In the genomic region with DNA sequence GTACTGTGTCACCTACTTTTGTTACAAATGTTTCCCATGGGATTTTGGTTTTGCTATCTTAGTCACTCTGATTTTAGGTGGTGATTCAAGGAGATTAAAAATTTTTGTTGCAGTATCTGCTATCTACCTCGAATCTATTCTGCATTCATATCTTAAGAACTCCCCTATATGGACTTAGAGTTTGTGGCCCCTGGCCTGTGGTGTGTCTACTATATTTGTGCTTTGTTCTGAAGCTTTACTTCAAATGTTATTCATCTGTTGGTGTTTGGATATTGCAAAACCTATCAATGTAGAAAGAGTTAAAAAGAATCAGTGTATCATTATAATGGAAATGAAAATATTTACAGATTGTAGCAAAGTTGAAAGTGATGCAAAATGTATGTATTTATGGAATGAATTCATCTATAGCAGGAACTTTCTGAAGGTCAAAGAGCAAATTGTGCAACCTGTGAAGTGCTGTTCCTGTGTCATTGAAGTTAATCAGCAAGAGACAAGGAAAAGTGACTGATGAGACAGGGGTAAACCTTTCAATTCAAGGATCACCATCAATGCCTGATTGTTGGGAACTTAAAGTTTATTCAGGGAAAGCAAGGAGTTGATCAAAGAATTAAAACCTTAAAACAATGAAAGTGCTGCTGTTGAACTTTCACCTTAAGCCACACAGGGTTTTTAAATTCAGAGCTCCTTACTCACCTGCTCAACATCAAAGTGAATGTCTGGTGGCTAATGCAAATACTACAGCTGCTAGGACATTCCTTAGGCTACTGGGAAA, we compare ENCODE assay signal across 1 cellular context.
TF ChIP-seq lines count a peak whose summit lies in the region.

No MANE protein-coding gene starts in this region.

TF ChIP-seq in HepG2, 621 proteins besides CTCF, POLR2A, EP300 and RAD21 (continued from another document and continues in another):
- TF ChIP-seq, protein P1, sequence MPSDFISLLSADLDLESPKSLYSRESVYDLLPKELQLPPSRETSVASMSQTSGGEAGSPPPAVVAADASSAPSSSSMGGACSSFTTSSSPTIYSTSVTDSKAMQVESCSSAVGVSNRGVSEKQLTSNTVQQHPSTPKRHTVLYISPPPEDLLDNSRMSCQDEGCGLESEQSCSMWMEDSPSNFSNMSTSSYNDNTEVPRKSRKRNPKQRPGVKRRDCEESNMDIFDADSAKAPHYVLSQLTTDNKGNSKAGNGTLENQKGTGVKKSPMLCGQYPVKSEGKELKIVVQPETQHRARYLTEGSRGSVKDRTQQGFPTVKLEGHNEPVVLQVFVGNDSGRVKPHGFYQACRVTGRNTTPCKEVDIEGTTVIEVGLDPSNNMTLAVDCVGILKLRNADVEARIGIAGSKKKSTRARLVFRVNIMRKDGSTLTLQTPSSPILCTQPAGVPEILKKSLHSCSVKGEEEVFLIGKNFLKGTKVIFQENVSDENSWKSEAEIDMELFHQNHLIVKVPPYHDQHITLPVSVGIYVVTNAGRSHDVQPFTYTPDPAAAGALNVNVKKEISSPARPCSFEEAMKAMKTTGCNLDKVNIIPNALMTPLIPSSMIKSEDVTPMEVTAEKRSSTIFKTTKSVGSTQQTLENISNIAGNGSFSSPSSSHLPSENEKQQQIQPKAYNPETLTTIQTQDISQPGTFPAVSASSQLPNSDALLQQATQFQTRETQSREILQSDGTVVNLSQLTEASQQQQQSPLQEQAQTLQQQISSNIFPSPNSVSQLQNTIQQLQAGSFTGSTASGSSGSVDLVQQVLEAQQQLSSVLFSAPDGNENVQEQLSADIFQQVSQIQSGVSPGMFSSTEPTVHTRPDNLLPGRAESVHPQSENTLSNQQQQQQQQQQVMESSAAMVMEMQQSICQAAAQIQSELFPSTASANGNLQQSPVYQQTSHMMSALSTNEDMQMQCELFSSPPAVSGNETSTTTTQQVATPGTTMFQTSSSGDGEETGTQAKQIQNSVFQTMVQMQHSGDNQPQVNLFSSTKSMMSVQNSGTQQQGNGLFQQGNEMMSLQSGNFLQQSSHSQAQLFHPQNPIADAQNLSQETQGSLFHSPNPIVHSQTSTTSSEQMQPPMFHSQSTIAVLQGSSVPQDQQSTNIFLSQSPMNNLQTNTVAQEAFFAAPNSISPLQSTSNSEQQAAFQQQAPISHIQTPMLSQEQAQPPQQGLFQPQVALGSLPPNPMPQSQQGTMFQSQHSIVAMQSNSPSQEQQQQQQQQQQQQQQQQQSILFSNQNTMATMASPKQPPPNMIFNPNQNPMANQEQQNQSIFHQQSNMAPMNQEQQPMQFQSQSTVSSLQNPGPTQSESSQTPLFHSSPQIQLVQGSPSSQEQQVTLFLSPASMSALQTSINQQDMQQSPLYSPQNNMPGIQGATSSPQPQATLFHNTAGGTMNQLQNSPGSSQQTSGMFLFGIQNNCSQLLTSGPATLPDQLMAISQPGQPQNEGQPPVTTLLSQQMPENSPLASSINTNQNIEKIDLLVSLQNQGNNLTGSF (CRISPR knock-in tag; IDR thresholded peaks at IDR 0.05): no peak
- TF ChIP-seq, protein P2, sequence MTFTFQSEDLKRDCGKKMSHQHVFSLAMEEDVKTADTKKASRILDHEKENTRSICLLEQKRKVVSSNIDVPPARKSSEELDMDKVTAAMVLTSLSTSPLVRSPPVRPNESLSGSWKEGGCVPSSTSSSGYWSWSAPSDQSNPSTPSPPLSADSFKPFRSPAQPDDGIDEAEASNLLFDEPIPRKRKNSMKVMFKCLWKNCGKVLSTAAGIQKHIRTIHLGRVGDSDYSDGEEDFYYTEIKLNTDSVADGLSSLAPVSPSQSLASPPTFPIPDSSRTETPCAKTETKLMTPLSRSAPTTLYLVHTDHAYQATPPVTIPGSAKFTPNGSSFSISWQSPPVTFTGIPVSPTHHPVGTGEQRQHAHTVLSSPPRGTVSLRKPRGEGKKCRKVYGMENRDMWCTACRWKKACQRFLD (CRISPR knock-in tag; IDR thresholded peaks at IDR 0.05; ENCODE audit: borderline replicate concordance): no peak
- TF ChIP-seq TOPORS (CRISPR knock-in tag; IDR thresholded peaks at IDR 0.05) (no peak), HMGA1 (CRISPR knock-in tag; conservative IDR thresholded peaks at IDR 0.05) (no peak), PTBP1 (IDR thresholded peaks at IDR 0.05; ENCODE audit: low read depth, low read length, poor library complexity, severe bottlenecking) (no peak), POLR2AphosphoS5 (IDR thresholded peaks at IDR 0.05; ENCODE audit: low read depth, low read length) (no peak), BHLHE40 (IDR thresholded peaks at IDR 0.05; ENCODE audit: low read length) (no peak), NCOA2 (CRISPR knock-in tag; IDR thresholded peaks at IDR 0.05) (peak; percentile 90), LCORL (IDR thresholded peaks at IDR 0.05) (no peak), LCORL (CRISPR knock-in tag; IDR thresholded peaks at IDR 0.05) (0 out of 2 replicates have a peak, but pooled peaks have one; percentile 33), NFE2L1 (CRISPR knock-in tag; IDR thresholded peaks at IDR 0.05; ENCODE audit: borderline replicate concordance) (no peak), ARNT (IDR thresholded peaks at IDR 0.05) (no peak), ZNF552 (CRISPR knock-in tag; IDR thresholded peaks at IDR 0.05; ENCODE audit: borderline replicate concordance) (no peak), KLF11 (CRISPR knock-in tag; IDR thresholded peaks at IDR 0.05) (no peak), TBX3 (IDR thresholded peaks at IDR 0.05; ENCODE audit: borderline replicate concordance) (peak; percentile 42; the same call in 1 of the 2 replicates), ZNF468 (CRISPR knock-in tag; IDR thresholded peaks at IDR 0.05) (no peak), ZNF44 (CRISPR knock-in tag; IDR thresholded peaks at IDR 0.05) (no peak), ZNF547 (CRISPR knock-in tag; IDR thresholded peaks at IDR 0.05) (no peak), RBFOX2 (IDR thresholded peaks at IDR 0.05; ENCODE audit: low read depth, low read length) (no peak), RFX3 (CRISPR knock-in tag; IDR thresholded peaks at IDR 0.05) (no peak), FIP1L1 (IDR thresholded peaks at IDR 0.05; ENCODE audit: borderline replicate concordance, insufficient read depth, low read depth, low read length) (no peak), ZFX (CRISPR knock-in tag; IDR thresholded peaks at IDR 0.05; ENCODE audit: low read depth) (no peak), BCL6 (CRISPR knock-in tag; IDR thresholded peaks at IDR 0.05) (peak; percentile 72), SOX5 (CRISPR knock-in tag; IDR thresholded peaks at IDR 0.05; ENCODE audit: borderline replicate concordance) (peak; percentile 82; the same call in 1 of the 2 replicates), TEAD3 (CRISPR knock-in tag; optimal IDR thresholded peaks at IDR 0.05; ENCODE audit: borderline replicate concordance) (peak; percentile 58)
- TF ChIP-seq, protein P3, sequence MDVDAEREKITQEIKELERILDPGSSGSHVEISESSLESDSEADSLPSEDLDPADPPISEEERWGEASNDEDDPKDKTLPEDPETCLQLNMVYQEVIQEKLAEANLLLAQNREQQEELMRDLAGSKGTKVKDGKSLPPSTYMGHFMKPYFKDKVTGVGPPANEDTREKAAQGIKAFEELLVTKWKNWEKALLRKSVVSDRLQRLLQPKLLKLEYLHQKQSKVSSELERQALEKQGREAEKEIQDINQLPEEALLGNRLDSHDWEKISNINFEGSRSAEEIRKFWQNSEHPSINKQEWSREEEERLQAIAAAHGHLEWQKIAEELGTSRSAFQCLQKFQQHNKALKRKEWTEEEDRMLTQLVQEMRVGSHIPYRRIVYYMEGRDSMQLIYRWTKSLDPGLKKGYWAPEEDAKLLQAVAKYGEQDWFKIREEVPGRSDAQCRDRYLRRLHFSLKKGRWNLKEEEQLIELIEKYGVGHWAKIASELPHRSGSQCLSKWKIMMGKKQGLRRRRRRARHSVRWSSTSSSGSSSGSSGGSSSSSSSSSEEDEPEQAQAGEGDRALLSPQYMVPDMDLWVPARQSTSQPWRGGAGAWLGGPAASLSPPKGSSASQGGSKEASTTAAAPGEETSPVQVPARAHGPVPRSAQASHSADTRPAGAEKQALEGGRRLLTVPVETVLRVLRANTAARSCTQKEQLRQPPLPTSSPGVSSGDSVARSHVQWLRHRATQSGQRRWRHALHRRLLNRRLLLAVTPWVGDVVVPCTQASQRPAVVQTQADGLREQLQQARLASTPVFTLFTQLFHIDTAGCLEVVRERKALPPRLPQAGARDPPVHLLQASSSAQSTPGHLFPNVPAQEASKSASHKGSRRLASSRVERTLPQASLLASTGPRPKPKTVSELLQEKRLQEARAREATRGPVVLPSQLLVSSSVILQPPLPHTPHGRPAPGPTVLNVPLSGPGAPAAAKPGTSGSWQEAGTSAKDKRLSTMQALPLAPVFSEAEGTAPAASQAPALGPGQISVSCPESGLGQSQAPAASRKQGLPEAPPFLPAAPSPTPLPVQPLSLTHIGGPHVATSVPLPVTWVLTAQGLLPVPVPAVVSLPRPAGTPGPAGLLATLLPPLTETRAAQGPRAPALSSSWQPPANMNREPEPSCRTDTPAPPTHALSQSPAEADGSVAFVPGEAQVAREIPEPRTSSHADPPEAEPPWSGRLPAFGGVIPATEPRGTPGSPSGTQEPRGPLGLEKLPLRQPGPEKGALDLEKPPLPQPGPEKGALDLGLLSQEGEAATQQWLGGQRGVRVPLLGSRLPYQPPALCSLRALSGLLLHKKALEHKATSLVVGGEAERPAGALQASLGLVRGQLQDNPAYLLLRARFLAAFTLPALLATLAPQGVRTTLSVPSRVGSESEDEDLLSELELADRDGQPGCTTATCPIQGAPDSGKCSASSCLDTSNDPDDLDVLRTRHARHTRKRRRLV (CRISPR knock-in tag; IDR thresholded peaks at IDR 0.05): no peak
- TF ChIP-seq, protein P4, sequence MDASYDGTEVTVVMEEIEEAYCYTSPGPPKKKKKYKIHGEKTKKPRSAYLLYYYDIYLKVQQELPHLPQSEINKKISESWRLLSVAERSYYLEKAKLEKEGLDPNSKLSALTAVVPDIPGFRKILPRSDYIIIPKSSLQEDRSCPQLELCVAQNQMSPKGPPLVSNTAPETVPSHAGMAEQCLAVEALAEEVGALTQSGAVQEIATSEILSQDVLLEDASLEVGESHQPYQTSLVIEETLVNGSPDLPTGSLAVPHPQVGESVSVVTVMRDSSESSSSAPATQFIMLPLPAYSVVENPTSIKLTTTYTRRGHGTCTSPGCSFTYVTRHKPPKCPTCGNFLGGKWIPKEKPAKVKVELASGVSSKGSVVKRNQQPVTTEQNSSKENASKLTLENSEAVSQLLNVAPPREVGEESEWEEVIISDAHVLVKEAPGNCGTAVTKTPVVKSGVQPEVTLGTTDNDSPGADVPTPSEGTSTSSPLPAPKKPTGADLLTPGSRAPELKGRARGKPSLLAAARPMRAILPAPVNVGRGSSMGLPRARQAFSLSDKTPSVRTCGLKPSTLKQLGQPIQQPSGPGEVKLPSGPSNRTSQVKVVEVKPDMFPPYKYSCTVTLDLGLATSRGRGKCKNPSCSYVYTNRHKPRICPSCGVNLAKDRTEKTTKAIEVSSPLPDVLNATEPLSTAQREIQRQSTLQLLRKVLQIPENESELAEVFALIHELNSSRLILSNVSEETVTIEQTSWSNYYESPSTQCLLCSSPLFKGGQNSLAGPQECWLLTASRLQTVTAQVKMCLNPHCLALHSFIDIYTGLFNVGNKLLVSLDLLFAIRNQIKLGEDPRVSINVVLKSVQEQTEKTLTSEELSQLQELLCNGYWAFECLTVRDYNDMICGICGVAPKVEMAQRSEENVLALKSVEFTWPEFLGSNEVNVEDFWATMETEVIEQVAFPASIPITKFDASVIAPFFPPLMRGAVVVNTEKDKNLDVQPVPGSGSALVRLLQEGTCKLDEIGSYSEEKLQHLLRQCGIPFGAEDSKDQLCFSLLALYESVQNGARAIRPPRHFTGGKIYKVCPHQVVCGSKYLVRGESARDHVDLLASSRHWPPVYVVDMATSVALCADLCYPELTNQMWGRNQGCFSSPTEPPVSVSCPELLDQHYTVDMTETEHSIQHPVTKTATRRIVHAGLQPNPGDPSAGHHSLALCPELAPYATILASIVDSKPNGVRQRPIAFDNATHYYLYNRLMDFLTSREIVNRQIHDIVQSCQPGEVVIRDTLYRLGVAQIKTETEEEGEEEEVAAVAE (CRISPR knock-in tag; IDR thresholded peaks at IDR 0.05; ENCODE audit: borderline replicate concordance): no peak
- TF ChIP-seq, protein P5, sequence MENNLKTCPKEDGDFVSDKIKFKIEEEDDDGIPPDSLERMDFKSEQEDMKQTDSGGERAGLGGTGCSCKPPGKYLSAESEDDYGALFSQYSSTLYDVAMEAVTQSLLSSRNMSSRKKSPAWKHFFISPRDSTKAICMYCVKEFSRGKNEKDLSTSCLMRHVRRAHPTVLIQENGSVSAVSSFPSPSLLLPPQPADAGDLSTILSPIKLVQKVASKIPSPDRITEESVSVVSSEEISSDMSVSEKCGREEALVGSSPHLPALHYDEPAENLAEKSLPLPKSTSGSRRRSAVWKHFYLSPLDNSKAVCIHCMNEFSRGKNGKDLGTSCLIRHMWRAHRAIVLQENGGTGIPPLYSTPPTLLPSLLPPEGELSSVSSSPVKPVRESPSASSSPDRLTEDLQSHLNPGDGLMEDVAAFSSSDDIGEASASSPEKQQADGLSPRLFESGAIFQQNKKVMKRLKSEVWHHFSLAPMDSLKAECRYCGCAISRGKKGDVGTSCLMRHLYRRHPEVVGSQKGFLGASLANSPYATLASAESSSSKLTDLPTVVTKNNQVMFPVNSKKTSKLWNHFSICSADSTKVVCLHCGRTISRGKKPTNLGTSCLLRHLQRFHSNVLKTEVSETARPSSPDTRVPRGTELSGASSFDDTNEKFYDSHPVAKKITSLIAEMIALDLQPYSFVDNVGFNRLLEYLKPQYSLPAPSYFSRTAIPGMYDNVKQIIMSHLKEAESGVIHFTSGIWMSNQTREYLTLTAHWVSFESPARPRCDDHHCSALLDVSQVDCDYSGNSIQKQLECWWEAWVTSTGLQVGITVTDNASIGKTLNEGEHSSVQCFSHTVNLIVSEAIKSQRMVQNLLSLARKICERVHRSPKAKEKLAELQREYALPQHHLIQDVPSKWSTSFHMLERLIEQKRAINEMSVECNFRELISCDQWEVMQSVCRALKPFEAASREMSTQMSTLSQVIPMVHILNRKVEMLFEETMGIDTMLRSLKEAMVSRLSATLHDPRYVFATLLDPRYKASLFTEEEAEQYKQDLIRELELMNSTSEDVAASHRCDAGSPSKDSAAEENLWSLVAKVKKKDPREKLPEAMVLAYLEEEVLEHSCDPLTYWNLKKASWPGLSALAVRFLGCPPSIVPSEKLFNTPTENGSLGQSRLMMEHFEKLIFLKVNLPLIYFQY (CRISPR knock-in tag; IDR thresholded peaks at IDR 0.05; ENCODE audit: borderline replicate concordance): no peak
- TF ChIP-seq, protein P6, sequence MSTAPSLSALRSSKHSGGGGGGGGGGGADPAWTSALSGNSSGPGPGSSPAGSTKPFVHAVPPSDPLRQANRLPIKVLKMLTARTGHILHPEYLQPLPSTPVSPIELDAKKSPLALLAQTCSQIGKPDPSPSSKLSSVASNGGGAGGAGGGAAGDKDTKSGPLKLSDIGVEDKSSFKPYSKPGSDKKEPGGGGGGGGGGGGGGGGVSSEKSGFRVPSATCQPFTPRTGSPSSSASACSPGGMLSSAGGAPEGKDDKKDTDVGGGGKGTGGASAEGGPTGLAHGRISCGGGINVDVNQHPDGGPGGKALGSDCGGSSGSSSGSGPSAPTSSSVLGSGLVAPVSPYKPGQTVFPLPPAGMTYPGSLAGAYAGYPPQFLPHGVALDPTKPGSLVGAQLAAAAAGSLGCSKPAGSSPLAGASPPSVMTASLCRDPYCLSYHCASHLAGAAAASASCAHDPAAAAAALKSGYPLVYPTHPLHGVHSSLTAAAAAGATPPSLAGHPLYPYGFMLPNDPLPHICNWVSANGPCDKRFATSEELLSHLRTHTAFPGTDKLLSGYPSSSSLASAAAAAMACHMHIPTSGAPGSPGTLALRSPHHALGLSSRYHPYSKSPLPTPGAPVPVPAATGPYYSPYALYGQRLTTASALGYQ (CRISPR knock-in tag; IDR thresholded peaks at IDR 0.05): no peak
